In genomic region chr15:90046846-90047481, GRCh38 we compare ENCODE assay signal across 9 cellular contexts. TPM values are rescaled to one million over a fixed set of nuclear protein-coding genes. Genes with fewer than 3 reads are reported as not detected.
DNase-seq lines count a peak whose midpoint lies in the region; ATAC-seq and TF ChIP-seq lines count a peak whose summit lies in the region.
"Had no signal": no experiment of that assay in that cellular context is flagged by ENCODE, and none has a peak within 500 bp of the region (broad histone marks: within the 10 kb centered on the region; RNA-seq: fewer than 3 reads in every experiment).

No MANE protein-coding gene starts in this region.

- TF ChIP-seq CTCF in KMS-11 (conservative IDR thresholded peaks at IDR 0.05; ENCODE audit: low read depth, low read length) = no peak

- peak overlapping the region in 1 of 10 donors; percentile 28 for H3K4me3 Mint-ChIP-seq in naive thymus-derived CD8-positive, alpha-beta T cell

- H3K9ac ChIP-seq in KMS-11 = peak overlapping the region; percentile 51; the same call in 1 of the 2 replicates

- no peaks in the 10 kb centered on the region for H3K27me3 ChIP-seq in KMS-11 (ENCODE audit: insufficient read depth, low read depth)

- peaks cover 8% of the 10 kb centered on the region; the same call in 1 of the 2 replicates for H3K79me2 ChIP-seq in KMS-11 (ENCODE audit: insufficient read depth, low read depth)

- no peak for ATAC-seq in naive thymus-derived CD8-positive, alpha-beta T cell
- ATAC-seq in GM21737 (IDR thresholded peaks at IDR 0.05; ENCODE audit: unreplicated experiment) = no peak
- ATAC-seq: Panc1 had no signal

- TF ChIP-seq POLR2A in GM19099 (IDR thresholded peaks at IDR 0.05; ENCODE audit: extremely low read depth, insufficient read length, low read depth) = peak; percentile 22

- peak overlapping the region; percentile 81 for H3K4me2 ChIP-seq in KMS-11

- H2AFZ ChIP-seq in KMS-11 (ENCODE audit: low read depth) = peak overlapping the region; percentile 24; the same call in 1 of the 2 replicates

- H3K27me3 Mint-ChIP-seq in naive thymus-derived CD8-positive, alpha-beta T cell = no peaks in the 10 kb centered on the region

- peaks cover 34% of the 10 kb centered on the region for H3K4me1 ChIP-seq in KMS-11 (ENCODE audit: low read depth, poor library complexity, severe bottlenecking)

- H3K9me3 Mint-ChIP-seq in naive thymus-derived CD8-positive, alpha-beta T cell = no peaks in the 10 kb centered on the region

- POLR2A ChIA-PET in naive thymus-derived CD8-positive, alpha-beta T cell (lab: Charles Lee) = no interaction called here

- no peaks in the 10 kb centered on the region for H3K36me3 Mint-ChIP-seq in naive thymus-derived CD8-positive, alpha-beta T cell

- H3K27ac ChIP-seq in KMS-11 (peak overlapping the region; percentile 85), cingulate gyrus (ENCODE audit: low read depth, low read length) (peak overlapping the region; percentile 44), skin epidermis (peak overlapping the region in 18 of 21 experiments; percentile 53 to 86 (median 78))

- DNase-seq in naive thymus-derived CD8-positive, alpha-beta T cell = no peak
- DNase-seq in putamen (ENCODE audit: low spot score) = no peak
- no peak for DNase-seq in NCI-H2171 (lab: John Stamatoyannopoulos, UW)

- no peak overlapping the region for H3K4me3 ChIP-seq in KMS-11 (IDR thresholded peaks at IDR 0.05; ENCODE audit: insufficient read depth, low read depth, low read length)
- H3K4me3 ChIP-seq in skin epidermis = no peak overlapping the region

- peak overlapping the region in 2 of 10 donors; percentile 35 to 75 for H3K27ac Mint-ChIP-seq in naive thymus-derived CD8-positive, alpha-beta T cell

- no peaks in the 10 kb centered on the region for H3K36me3 ChIP-seq in KMS-11 (ENCODE audit: insufficient read depth)

- H3K4me1 Mint-ChIP-seq in naive thymus-derived CD8-positive, alpha-beta T cell = peaks cover 6 to 52% (median 21%) of the 10 kb centered on the region in 4 donors

- H4K20me1 ChIP-seq in KMS-11 (ENCODE audit: insufficient read depth) = no peaks in the 10 kb centered on the region

RNA-seq across cellular contexts. Expression of gene ZNF710, which starts 45.8 kb away (rescaled TPM):
- total RNA-seq in naive thymus-derived CD8-positive, alpha-beta T cell = 10 to 100 TPM; 13.8 to 14.5 TPM
- polyA plus RNA-seq in naive thymus-derived CD8-positive, alpha-beta T cell = 1 to 10 TPM in 1 of 3 donors, under 1 TPM in 2; 0.23 to 1.8 (median 0.47) TPM

RNA-seq across cellular contexts. Expression of gene IDH2, which starts 55.3 kb away (rescaled TPM):
- total RNA-seq in naive thymus-derived CD8-positive, alpha-beta T cell = 10 to 100 TPM; 26.9 to 29.6 TPM
- polyA plus RNA-seq in naive thymus-derived CD8-positive, alpha-beta T cell = 10 to 100 TPM; 71.5 to 97.7 (median 80.1) TPM
